7 cellular contexts compared by ENCODE assay signal in genomic region chr5:139473565-139473964, GRCh38. TPM values are rescaled to one million over a fixed set of nuclear protein-coding genes. Genes with fewer than 3 reads are reported as not detected.
DNase-seq lines count a peak whose midpoint lies in the region; ATAC-seq, FAIRE-seq and TF ChIP-seq lines count a peak whose summit lies in the region.
"Had no signal": no experiment of that assay in that cellular context is flagged by ENCODE, and none has a peak within 500 bp of the region (broad histone marks: within the 10 kb centered on the region; RNA-seq: fewer than 3 reads in every experiment).

No MANE protein-coding gene starts in this region.

- no peaks in the 10 kb centered on the region for H3K27me3 Mint-ChIP-seq in activated T-helper 1 cell treated with anti-CD3 and anti-CD28 coated beads, Interleukin-12 subunit alpha, Interleukin-12 subunit beta, Interleukin-2, Interleukin-4 antibody, amounts not matched to agents 30 ng/mL and 10 ng/mL and 1 ng/mL, durations not matched to agents 14 hours and 24 hours and 36 hours (ENCODE audit: insufficient read depth)

- H3K36me3 Mint-ChIP-seq in activated T-helper 1 cell treated with anti-CD3 and anti-CD28 coated beads, Interleukin-12 subunit alpha, Interleukin-12 subunit beta, Interleukin-2, Interleukin-4 antibody, amounts not matched to agents 30 ng/mL and 10 ng/mL and 1 ng/mL, durations not matched to agents 14 hours and 24 hours and 36 hours (ENCODE audit: low read depth): peaks cover 29% of the 10 kb centered on the region

- H3K4me1 Mint-ChIP-seq in activated T-helper 1 cell treated with anti-CD3 and anti-CD28 coated beads, Interleukin-12 subunit alpha, Interleukin-12 subunit beta, Interleukin-2, Interleukin-4 antibody, amounts not matched to agents 30 ng/mL and 10 ng/mL and 1 ng/mL, durations not matched to agents 14 hours and 24 hours and 36 hours (ENCODE audit: low read depth): peaks cover 96% of the 10 kb centered on the region

- H3K4me3 Mint-ChIP-seq in activated T-helper 1 cell treated with anti-CD3 and anti-CD28 coated beads, Interleukin-12 subunit alpha, Interleukin-12 subunit beta, Interleukin-2, Interleukin-4 antibody, amounts not matched to agents 30 ng/mL and 10 ng/mL and 1 ng/mL, durations not matched to agents 14 hours and 24 hours and 36 hours: no peak overlapping the region

- DNase-seq in GM12865 (ENCODE audit: low read depth): peak; percentile 28
- no peak for DNase-seq in activated T-helper 1 cell treated with anti-CD3 and anti-CD28 coated beads, Interleukin-12 subunit alpha, Interleukin-12 subunit beta, Interleukin-2, Interleukin-4 antibody, amounts not matched to agents 30 ng/mL and 10 ng/mL and 1 ng/mL, durations not matched to agents 14 hours and 24 hours and 36 hours (ENCODE audit: low spot score)
- DNase-seq in lower lobe of right lung: no peak
- DNase-seq in NCI-H2029 (lab: John Stamatoyannopoulos, UW): no peak
- no peak for DNase-seq in GM12891 (ENCODE audit: insufficient read length, low spot score)

- H3K27ac Mint-ChIP-seq in activated T-helper 1 cell treated with anti-CD3 and anti-CD28 coated beads, Interleukin-12 subunit alpha, Interleukin-12 subunit beta, Interleukin-2, Interleukin-4 antibody, amounts not matched to agents 30 ng/mL and 10 ng/mL and 1 ng/mL, durations not matched to agents 14 hours and 24 hours and 36 hours: peak overlapping the region; percentile 69

- no peaks in the 10 kb centered on the region for H3K9me3 Mint-ChIP-seq in activated T-helper 1 cell treated with anti-CD3 and anti-CD28 coated beads, Interleukin-12 subunit alpha, Interleukin-12 subunit beta, Interleukin-2, Interleukin-4 antibody, amounts not matched to agents 30 ng/mL and 10 ng/mL and 1 ng/mL, durations not matched to agents 14 hours and 24 hours and 36 hours

- peaks cover 40% of the 10 kb centered on the region for H3K36me3 ChIP-seq in lower lobe of right lung

- TF ChIP-seq CTCF in GM12865 (IDR thresholded peaks at IDR 0.05; ENCODE audit: insufficient read depth, low read depth, low read length, missing control alignments) (no peak), lower lobe of right lung (IDR thresholded peaks at IDR 0.05) (peak; percentile 14)

- no peak for FAIRE-seq in GM12891 (lab: Jason Lieb, UNC)

- H3K9me3 ChIP-seq in lower lobe of right lung: no peaks in the 10 kb centered on the region

- intact Hi-C loops in activated T-helper 1 cell treated with anti-CD3 and anti-CD28 coated beads, Interleukin-12 subunit alpha, Interleukin-12 subunit beta, Interleukin-2, Interleukin-4 antibody, amounts not matched to agents 30 ng/mL and 10 ng/mL and 1 ng/mL, durations not matched to agents 14 hours and 24 hours and 36 hours (cut with micrococcal nuclease): no loop called here
- intact Hi-C loops in lower lobe of right lung (cut with DNase I): no loop called here

- H3K4me1 ChIP-seq in lower lobe of right lung: peaks cover 56% of the 10 kb centered on the region

- H3K4me3 ChIP-seq in GM12865 (ENCODE audit: low read depth, low read length) (no peak overlapping the region), lower lobe of right lung (no peak overlapping the region)

- H3K27me3 ChIP-seq in lower lobe of right lung (ENCODE audit: low read depth): no peaks in the 10 kb centered on the region

- peak overlapping the region; percentile 61 for H3K27ac ChIP-seq in lower lobe of right lung

- TF ChIP-seq POLR2A in GM12891 (IDR thresholded peaks at IDR 0.05; ENCODE audit: low read depth, low read length): no peak

- no peak for ATAC-seq in lower lobe of right lung
- no peak for ATAC-seq in GM19467 (IDR thresholded peaks at IDR 0.05; ENCODE audit: unreplicated experiment)

TF ChIP-seq in GM12891, 5 proteins besides CTCF, POLR2A, EP300 and RAD21:
- TF ChIP-seq POLR2AphosphoS5 (IDR thresholded peaks at IDR 0.05; ENCODE audit: low read depth, low read length) (no peak), PAX5 (IDR thresholded peaks at IDR 0.05; ENCODE audit: insufficient read depth, low read length, severe bottlenecking) (no peak), POU2F2 (IDR thresholded peaks at IDR 0.05; ENCODE audit: low read depth, low read length) (no peak), SPI1 (IDR thresholded peaks at IDR 0.05; ENCODE audit: low read depth, low read length) (no peak), TAF1 (IDR thresholded peaks at IDR 0.05; ENCODE audit: low read depth, low read length) (no peak)

RNA-seq across cellular contexts. Expression of gene SMIM33, which starts 2.8 kb away (rescaled TPM):
- total RNA-seq in activated T-helper 1 cell treated with anti-CD3 and anti-CD28 coated beads, Interleukin-12 subunit alpha, Interleukin-12 subunit beta, Interleukin-2, Interleukin-4 antibody, amounts not matched to agents 30 ng/mL and 10 ng/mL and 1 ng/mL, durations not matched to agents 14 hours and 24 hours and 36 hours: 0.29 and 0.39 TPM in 2 replicates
- not detected for total RNA-seq in lower lobe of right lung
- not detected for polyA plus RNA-seq in GM12891 (2012; ENCODE audit: low read depth, missing spikeins)
- total RNA-seq: kidney epithelial cell had no signal

RNA-seq across cellular contexts. Expression of gene STING1, which starts 9.0 kb away (rescaled TPM):
- total RNA-seq in activated T-helper 1 cell treated with anti-CD3 and anti-CD28 coated beads, Interleukin-12 subunit alpha, Interleukin-12 subunit beta, Interleukin-2, Interleukin-4 antibody, amounts not matched to agents 30 ng/mL and 10 ng/mL and 1 ng/mL, durations not matched to agents 14 hours and 24 hours and 36 hours: 213 and 226 TPM in 2 replicates
- 120 TPM for total RNA-seq in lower lobe of right lung
- 13.1 TPM for polyA plus RNA-seq in GM12891 (2012; ENCODE audit: low read depth, missing spikeins)

RNA-seq across cellular contexts. Expression of gene ECSCR, which starts 11.0 kb away (rescaled TPM):
- 1.3 and 1.4 TPM in 2 replicates for total RNA-seq in activated T-helper 1 cell treated with anti-CD3 and anti-CD28 coated beads, Interleukin-12 subunit alpha, Interleukin-12 subunit beta, Interleukin-2, Interleukin-4 antibody, amounts not matched to agents 30 ng/mL and 10 ng/mL and 1 ng/mL, durations not matched to agents 14 hours and 24 hours and 36 hours
- total RNA-seq in lower lobe of right lung: 48.8 TPM
- not detected for polyA plus RNA-seq in GM12891 (2012; ENCODE audit: low read depth, missing spikeins)
- total RNA-seq: kidney epithelial cell had no signal

RNA-seq across cellular contexts. Expression of gene DNAJC18, which starts 34.2 kb away (rescaled TPM):
- 30.0 and 36.3 TPM in 2 replicates for total RNA-seq in activated T-helper 1 cell treated with anti-CD3 and anti-CD28 coated beads, Interleukin-12 subunit alpha, Interleukin-12 subunit beta, Interleukin-2, Interleukin-4 antibody, amounts not matched to agents 30 ng/mL and 10 ng/mL and 1 ng/mL, durations not matched to agents 14 hours and 24 hours and 36 hours
- total RNA-seq in lower lobe of right lung: 10.0 TPM
- 9.3 TPM for polyA plus RNA-seq in GM12891 (2012; ENCODE audit: low read depth, missing spikeins)

Comparison
In these comparisons a context has a peak if more than half of its experiments do, and no peak if none do; other contexts are left out.
1. RNA of gene ECSCR, which starts 11.0 kb away (total RNA-seq): 48.8 TPM in lower lobe of right lung (single experiment); 1.3 to 1.4 TPM in activated T-helper 1 cell treated with anti-CD3 and anti-CD28 coated beads, Interleukin-12 subunit alpha, Interleukin-12 subunit beta, Interleukin-2, Interleukin-4 antibody, amounts not matched to agents 30 ng/mL and 10 ng/mL and 1 ng/mL, durations not matched to agents 14 hours and 24 hours and 36 hours; every median in the first group is over 10 times any median in the second.